Comparison of ENCODE assay signal across 8 cellular contexts in the genomic region with DNA sequence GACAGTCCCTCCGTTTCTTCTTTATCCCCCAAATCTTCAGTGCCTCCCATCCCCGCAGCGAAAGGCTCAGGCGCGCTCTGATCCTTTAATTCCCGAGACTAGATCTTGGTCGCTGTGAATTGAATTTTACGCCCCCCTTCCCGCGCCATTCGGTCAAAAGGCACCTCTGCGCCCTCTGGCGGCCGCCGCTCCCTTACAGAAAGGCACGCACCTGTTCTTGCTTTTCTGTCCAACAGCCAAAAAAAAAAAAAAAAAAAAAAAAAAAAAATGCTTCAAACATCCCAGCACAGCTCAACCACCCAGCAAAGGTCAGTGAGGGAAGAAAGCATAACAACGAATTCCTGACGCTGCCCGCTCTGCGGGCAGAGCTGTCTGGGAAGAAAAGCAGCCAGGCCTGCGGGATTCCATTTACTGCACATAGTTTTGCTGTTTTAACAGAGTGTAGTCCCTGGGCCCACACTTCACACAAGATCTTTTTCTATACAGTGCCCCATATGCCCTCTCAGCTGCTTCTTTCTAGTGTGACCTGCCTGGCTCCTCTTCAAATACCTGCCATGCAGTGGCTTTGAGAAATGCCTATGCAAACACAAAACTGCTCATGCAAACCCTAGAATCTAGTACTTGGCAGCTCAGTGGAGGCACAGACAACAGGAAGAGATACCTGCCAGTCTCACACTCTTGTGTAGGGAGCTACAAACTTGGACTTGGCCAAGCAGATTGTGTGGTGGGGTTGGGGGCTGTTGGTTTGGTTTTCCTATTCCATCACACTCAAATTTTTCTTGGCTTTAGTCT. TPM values are rescaled to one million over a fixed set of nuclear protein-coding genes. Genes with fewer than 3 reads are reported as not detected.
A peak's percentile ranks its signal among the peaks of the same experiment; 100 is the strongest.
DNase-seq lines count a peak whose midpoint lies in the region; ATAC-seq, FAIRE-seq and TF ChIP-seq lines count a peak whose summit lies in the region.

No MANE protein-coding gene starts in this region.

- TF ChIP-seq EP300 in HepG2 (IDR thresholded peaks at IDR 0.05; ENCODE audit: low read depth in 2 of 2, low read length in 2 of 2) (no peak), HepG2 (CRISPR knock-in tag; IDR thresholded peaks at IDR 0.05; ENCODE audit: borderline replicate concordance) (no peak)

- CTCF ChIA-PET in HepG2 (lab: Yijun Ruan, JAX; ENCODE audit: low intra/inter-chr PET ratio, low total read pairs), result interaction anchor here (0.7 to 2.9 kb wide), 6 partner anchors 15 to 94 kb away, joined by 4 to 19 read pairs (median 13); a partner anchor contains a TSS

- H3K27me3 ChIP-seq in colonic mucosa, result peaks cover 19% of the 10 kb centered on the region
- peaks cover 0 to 24% of the 10 kb centered on the region in 2 experiments; a peak in 4 of 5 replicates for H3K27me3 ChIP-seq in HepG2 (ENCODE audit: control insufficient read depth in 1 of 2, insufficient read depth in 2 of 2, low read length in 2 of 2)

- WGBS in HepG2 (ENCODE audit: low lambda C conversion rate), result 2% methylated on average over 21 of the region's 21 CpGs

- no peak for TF ChIP-seq RAD21 in HepG2 (CRISPR knock-in tag; IDR thresholded peaks at IDR 0.05)

- DNase-seq in DMS 273 treated with DMSO at 0.1 percent for 48 hours (lab: John Stamatoyannopoulos, UW), result peak; percentile 46
- DNase-seq in NCI-H510A (lab: John Stamatoyannopoulos, UW), result peak; percentile 41
- peak; percentile 91 for DNase-seq in activated CD4-positive, alpha-beta T cell treated with anti-CD3 and anti-CD28 coated beads for 48 hours
- DNase-seq in colonic mucosa, result peak; percentile 94
- DNase-seq in HepG2 (ENCODE audit: low spot score), result peak; percentile 72
- peak; percentile 79 to 84 for DNase-seq in stimulated activated CD4-positive, alpha-beta T cell treated with anti-CD3 and anti-CD28 coated beads, Interleukin-4, amount 100 ng/mL, for 48 hours (ENCODE audit: low read depth in 2 of 2)

- H3K9me3 ChIP-seq in colonic mucosa (no peaks in the 10 kb centered on the region), HepG2 (ENCODE audit: low read length) (no peaks in the 10 kb centered on the region)

- in situ Hi-C loops in HepG2 (cut with HindIII; ENCODE audit: extremely low pct_ligation_motif_present, low pct_unique_long_range_greater_than_20kb), result loop anchor here (5.0 kb wide), 1 partner anchor 91 kb away; a partner anchor contains a TSS

- peaks cover 7% of the 10 kb centered on the region for H3K4me1 ChIP-seq in colonic mucosa
- H3K4me1 ChIP-seq in HepG2 (ENCODE audit: insufficient read depth, low read length), result peaks cover 69% of the 10 kb centered on the region

- ATAC-seq in HG02870 (IDR thresholded peaks at IDR 0.05; ENCODE audit: unreplicated experiment) (peak; percentile 30), HepG2 (peak; percentile 22), HG03045 (IDR thresholded peaks at IDR 0.05; ENCODE audit: unreplicated experiment) (no peak)

- H3K27ac ChIP-seq in colonic mucosa (peak overlapping the region; percentile 77), HepG2 (ENCODE audit: extremely low read length, insufficient read depth, low read length) (no peak overlapping the region)

- POLR2A ChIA-PET in HepG2 (lab: Yijun Ruan, JAX), result interaction anchor here (0.6 to 3.5 kb wide), 8 partner anchors 12 to 140 kb away, joined by 3 to 16 read pairs (median 8); a partner anchor contains a TSS

- H4K20me1 ChIP-seq in HepG2 (ENCODE audit: insufficient read depth, low read length), result no peaks in the 10 kb centered on the region

- H3K79me2 ChIP-seq in HepG2 (ENCODE audit: insufficient read depth, low read length), result no peaks in the 10 kb centered on the region

- H3K4me3 ChIP-seq in colonic mucosa (peak overlapping the region; percentile 59), HepG2 (replicated peaks in 1 of 3; ENCODE audit: insufficient read depth in 1 of 3, low read depth in 2 of 3, low read length in 3 of 3) (peak overlapping the region; percentile 60 to 89 (median 70))

- H3K4me2 ChIP-seq in HepG2 (ENCODE audit: low read depth, low read length), result peak overlapping the region; percentile 100

- peak; percentile 80 for TF ChIP-seq CTCF in colonic mucosa (IDR thresholded peaks at IDR 0.05)
- peak; percentile 73 for TF ChIP-seq CTCF in HepG2 (CRISPR knock-in tag; IDR thresholded peaks at IDR 0.05)

- H2AFZ ChIP-seq in HepG2 (ENCODE audit: low read length), result no peak overlapping the region

- FAIRE-seq in HepG2 (lab: Jason Lieb, UNC), result peak; percentile 59

- TSS peak; percentile 39 for BruUV-seq in HepG2 (replicated peaks; lab: Mats Ljungman, UMichigan)

- H3K9ac ChIP-seq in colonic mucosa (ENCODE audit: low read depth in 2 of 2, low read length in 2 of 2) (peak overlapping the region; percentile 64 to 90), HepG2 (ENCODE audit: insufficient read depth, low read depth, low read length) (peak overlapping the region; percentile 53)

- intact Hi-C loops in colonic mucosa (cut with DNase I), result loop anchor here (2.0 to 10.0 kb wide), 2 partner anchors 71 to 95 kb away; no protein-coding TSS in a partner anchor
- intact Hi-C loops in HepG2 (cut with micrococcal nuclease; ENCODE audit: unreplicated experiment), result loop anchor here (1.0 to 2.0 kb wide), 4 partner anchors 15 to 94 kb away; a partner anchor contains a TSS

- TF ChIP-seq POLR2A in HepG2 (IDR thresholded peaks at IDR 0.05; ENCODE audit: insufficient read depth in 1 of 2, low read depth in 2 of 2, low read length in 2 of 2), result no peak

- no peaks in the 10 kb centered on the region for H3K36me3 ChIP-seq in colonic mucosa
- H3K36me3 ChIP-seq in HepG2 (replicated peaks in 1 of 2; ENCODE audit: control insufficient read depth in 1 of 2, insufficient read depth in 2 of 2, low read length in 2 of 2), result no peaks in the 10 kb centered on the region; a peak in 1 of 5 replicates

RNA-seq across cellular contexts. Expression of a gene that starts 1.3 kb away (rescaled TPM):
- 10 to 100 TPM; 10.4 to 15.7 TPM for total RNA-seq in colonic mucosa
- total RNA-seq in HepG2 (2016; rRNA removed; fragmentation: Illumina TruSeq; extraction: Trizol), result 0.48 and 1.2 TPM in 2 replicates
- total RNA-seq in HepG2 (2016; cell fraction: cytosol; rRNA removed; fragmentation: Illumina TruSeq; extraction: Trizol; ENCODE audit: low read depth), result 0.44 and 0.51 TPM in 2 replicates
- total RNA-seq in HepG2 (2016; cell fraction: insoluble cytoplasmic fraction; rRNA removed; fragmentation: Illumina TruSeq; extraction: Trizol), result 0.33 and 1.5 TPM in 2 replicates
- total RNA-seq in HepG2 (2016; cell fraction: membrane; rRNA removed; fragmentation: Illumina TruSeq; extraction: Trizol), result 0.65 and 0.80 TPM in 2 replicates
- total RNA-seq in HepG2 (2016; cell fraction: nucleus; rRNA removed; fragmentation: Illumina TruSeq; extraction: Trizol), result 1.5 and 1.9 TPM in 2 replicates
- polyA plus RNA-seq in HepG2 (2011; rRNA removed), result 6.3 and 6.8 TPM in 2 replicates
- 2.8 and 4.8 TPM in 2 replicates for polyA plus RNA-seq in HepG2 (2011; cell fraction: cytosol; rRNA removed)
- 5.1 and 7.8 TPM in 2 replicates for polyA plus RNA-seq in HepG2 (2011; cell fraction: nucleus; rRNA removed)
- 0.59 and 0.89 TPM in 2 replicates for polyA plus RNA-seq in HepG2 (2012)
- polyA plus RNA-seq in HepG2 (2016; cell fraction: cytosol; fragmentation: Illumina TruSeq; extraction: Trizol; ENCODE audit: low read depth), result 0.98 and 1.0 TPM in 2 replicates
- 0.95 and 1.4 TPM in 2 replicates for polyA plus RNA-seq in HepG2 (2016; cell fraction: insoluble cytoplasmic fraction; fragmentation: Illumina TruSeq; extraction: Trizol; ENCODE audit: low read depth)
- 0.85 and 1.4 TPM in 2 replicates for polyA plus RNA-seq in HepG2 (2016; cell fraction: membrane; fragmentation: Illumina TruSeq; extraction: Trizol; ENCODE audit: low read depth)
- 2.5 and 3.0 TPM in 2 replicates for polyA plus RNA-seq in HepG2 (2016; cell fraction: nucleus; fragmentation: Illumina TruSeq; extraction: Trizol; ENCODE audit: insufficient read depth, low read depth)
- polyA minus RNA-seq in HepG2 (2011; rRNA and poly(A)+ RNA removed; ENCODE audit: low replicate concordance), result 3.0 and 4.4 TPM in 2 replicates
- 1.8 and 2.2 TPM in 2 replicates for polyA minus RNA-seq in HepG2 (2011; cell fraction: cytosol; rRNA and poly(A)+ RNA removed)
- polyA minus RNA-seq in HepG2 (2011; cell fraction: nucleus; rRNA and poly(A)+ RNA removed), result 1.9 and 3.0 TPM in 2 replicates

RNA-seq across cellular contexts. Expression of a gene that starts 11.3 kb away (rescaled TPM):
- total RNA-seq in colonic mucosa (100 to 1,000 TPM; 122 to 155 TPM), HepG2 (2016; rRNA removed; fragmentation: Illumina TruSeq; extraction: Trizol) (0.46 and 0.80 TPM in 2 replicates)
- total RNA-seq in HepG2 (2016; cell fraction: cytosol; rRNA removed; fragmentation: Illumina TruSeq; extraction: Trizol; ENCODE audit: low read depth), result 0.44 and 0.71 TPM in 2 replicates
- 0.16 and 0.37 TPM in 2 replicates for total RNA-seq in HepG2 (2016; cell fraction: insoluble cytoplasmic fraction; rRNA removed; fragmentation: Illumina TruSeq; extraction: Trizol)
- total RNA-seq in HepG2 (2016; cell fraction: membrane; rRNA removed; fragmentation: Illumina TruSeq; extraction: Trizol), result 0.49 and 0.62 TPM in 2 replicates
- 0.66 and 0.68 TPM in 2 replicates for total RNA-seq in HepG2 (2016; cell fraction: nucleus; rRNA removed; fragmentation: Illumina TruSeq; extraction: Trizol)
- 2.7 and 3.5 TPM in 2 replicates for polyA plus RNA-seq in HepG2 (2011; rRNA removed)
- polyA plus RNA-seq in HepG2 (2011; cell fraction: cytosol; rRNA removed), result 2.0 and 3.1 TPM in 2 replicates
- 3.6 and 3.8 TPM in 2 replicates for polyA plus RNA-seq in HepG2 (2011; cell fraction: nucleus; rRNA removed)
- polyA plus RNA-seq in HepG2 (2012), result 0.79 and 1.0 TPM in 2 replicates
- 0.61 and 0.80 TPM in 2 replicates for polyA plus RNA-seq in HepG2 (2016; cell fraction: cytosol; fragmentation: Illumina TruSeq; extraction: Trizol; ENCODE audit: low read depth)
- 0.58 TPM in 1 of 2 replicates, not detected in the other for polyA plus RNA-seq in HepG2 (2016; cell fraction: insoluble cytoplasmic fraction; fragmentation: Illumina TruSeq; extraction: Trizol; ENCODE audit: low read depth)
- polyA plus RNA-seq in HepG2 (2016; cell fraction: membrane; fragmentation: Illumina TruSeq; extraction: Trizol; ENCODE audit: low read depth), result 0.61 and 0.72 TPM in 2 replicates
- 0.99 and 1.3 TPM in 2 replicates for polyA plus RNA-seq in HepG2 (2016; cell fraction: nucleus; fragmentation: Illumina TruSeq; extraction: Trizol; ENCODE audit: insufficient read depth, low read depth)
- polyA minus RNA-seq in HepG2 (2011; rRNA and poly(A)+ RNA removed; ENCODE audit: low replicate concordance), result 2.1 TPM in 1 of 2 replicates, not detected in the other
- 0.49 TPM in 1 of 2 replicates, not detected in the other for polyA minus RNA-seq in HepG2 (2011; cell fraction: cytosol; rRNA and poly(A)+ RNA removed)
- polyA minus RNA-seq in HepG2 (2011; cell fraction: nucleus; rRNA and poly(A)+ RNA removed), result 0.39 TPM in 1 of 2 replicates, not detected in the other

RNA-seq across cellular contexts. Expression of a gene that starts 23.6 kb away (rescaled TPM):
- total RNA-seq in colonic mucosa, result 10 to 100 TPM in 1 of 2 donors, 1 to 10 TPM in 1; 3.1 to 11.1 TPM
- total RNA-seq in HepG2 (2016; rRNA removed; fragmentation: Illumina TruSeq; extraction: Trizol), result 0.18 TPM in 1 of 2 replicates, not detected in the other
- total RNA-seq in HepG2 (2016; cell fraction: cytosol; rRNA removed; fragmentation: Illumina TruSeq; extraction: Trizol; ENCODE audit: low read depth), result not detected in 2 replicates
- total RNA-seq in HepG2 (2016; cell fraction: insoluble cytoplasmic fraction; rRNA removed; fragmentation: Illumina TruSeq; extraction: Trizol), result 0.19 TPM in 1 of 2 replicates, not detected in the other
- not detected in 2 replicates for total RNA-seq in HepG2 (2016; cell fraction: membrane; rRNA removed; fragmentation: Illumina TruSeq; extraction: Trizol)
- 0.34 and 0.47 TPM in 2 replicates for total RNA-seq in HepG2 (2016; cell fraction: nucleus; rRNA removed; fragmentation: Illumina TruSeq; extraction: Trizol)
- polyA plus RNA-seq in HepG2 (2011; rRNA removed), result 0.12 and 0.22 TPM in 2 replicates
- 0.14 and 0.28 TPM in 2 replicates for polyA plus RNA-seq in HepG2 (2011; cell fraction: cytosol; rRNA removed)
- polyA plus RNA-seq in HepG2 (2011; cell fraction: nucleus; rRNA removed), result 0.97 and 1.5 TPM in 2 replicates
- 0.17 and 0.63 TPM in 2 replicates for polyA plus RNA-seq in HepG2 (2012)
- polyA plus RNA-seq in HepG2 (2016; cell fraction: cytosol; fragmentation: Illumina TruSeq; extraction: Trizol; ENCODE audit: low read depth), result 0.25 and 0.49 TPM in 2 replicates
- 0.46 and 0.95 TPM in 2 replicates for polyA plus RNA-seq in HepG2 (2016; cell fraction: insoluble cytoplasmic fraction; fragmentation: Illumina TruSeq; extraction: Trizol; ENCODE audit: low read depth)
- 0.40 and 0.63 TPM in 2 replicates for polyA plus RNA-seq in HepG2 (2016; cell fraction: membrane; fragmentation: Illumina TruSeq; extraction: Trizol; ENCODE audit: low read depth)
- 0.44 and 0.90 TPM in 2 replicates for polyA plus RNA-seq in HepG2 (2016; cell fraction: nucleus; fragmentation: Illumina TruSeq; extraction: Trizol; ENCODE audit: insufficient read depth, low read depth)
- 0.98 and 1.9 TPM in 2 replicates for polyA minus RNA-seq in HepG2 (2011; rRNA and poly(A)+ RNA removed; ENCODE audit: low replicate concordance)
- not detected in 2 replicates for polyA minus RNA-seq in HepG2 (2011; cell fraction: cytosol; rRNA and poly(A)+ RNA removed)
- not detected in 2 replicates for polyA minus RNA-seq in HepG2 (2011; cell fraction: nucleus; rRNA and poly(A)+ RNA removed)

RNA-seq across cellular contexts. Expression of a gene that starts 36.9 kb away (rescaled TPM):
- total RNA-seq in colonic mucosa (10 to 100 TPM in 1 of 2 donors, 1 to 10 TPM in 1; 7.0 to 12.7 TPM), HepG2 (2016; rRNA removed; fragmentation: Illumina TruSeq; extraction: Trizol) (6.8 and 10.1 TPM in 2 replicates)
- total RNA-seq in HepG2 (2016; cell fraction: cytosol; rRNA removed; fragmentation: Illumina TruSeq; extraction: Trizol; ENCODE audit: low read depth), result 2.0 and 2.6 TPM in 2 replicates
- total RNA-seq in HepG2 (2016; cell fraction: insoluble cytoplasmic fraction; rRNA removed; fragmentation: Illumina TruSeq; extraction: Trizol), result 5.6 and 10.3 TPM in 2 replicates
- 4.5 and 5.1 TPM in 2 replicates for total RNA-seq in HepG2 (2016; cell fraction: membrane; rRNA removed; fragmentation: Illumina TruSeq; extraction: Trizol)
- total RNA-seq in HepG2 (2016; cell fraction: nucleus; rRNA removed; fragmentation: Illumina TruSeq; extraction: Trizol), result 15.8 and 18.9 TPM in 2 replicates
- polyA plus RNA-seq in HepG2 (2011; rRNA removed), result 7.5 and 8.7 TPM in 2 replicates
- 2.1 and 2.7 TPM in 2 replicates for polyA plus RNA-seq in HepG2 (2011; cell fraction: cytosol; rRNA removed)
- polyA plus RNA-seq in HepG2 (2011; cell fraction: nucleus; rRNA removed), result 19.4 and 25.6 TPM in 2 replicates
- polyA plus RNA-seq in HepG2 (2012), result 6.6 and 7.1 TPM in 2 replicates
- 1.8 and 2.2 TPM in 2 replicates for polyA plus RNA-seq in HepG2 (2016; cell fraction: cytosol; fragmentation: Illumina TruSeq; extraction: Trizol; ENCODE audit: low read depth)
- polyA plus RNA-seq in HepG2 (2016; cell fraction: insoluble cytoplasmic fraction; fragmentation: Illumina TruSeq; extraction: Trizol; ENCODE audit: low read depth), result 7.1 and 7.6 TPM in 2 replicates
- polyA plus RNA-seq in HepG2 (2016; cell fraction: membrane; fragmentation: Illumina TruSeq; extraction: Trizol; ENCODE audit: low read depth), result 3.7 and 3.8 TPM in 2 replicates
- polyA plus RNA-seq in HepG2 (2016; cell fraction: nucleus; fragmentation: Illumina TruSeq; extraction: Trizol; ENCODE audit: insufficient read depth, low read depth), result 45.5 and 49.8 TPM in 2 replicates
- 1.6 and 4.0 TPM in 2 replicates for polyA minus RNA-seq in HepG2 (2011; rRNA and poly(A)+ RNA removed; ENCODE audit: low replicate concordance)
- polyA minus RNA-seq in HepG2 (2011; cell fraction: cytosol; rRNA and poly(A)+ RNA removed), result 2.7 and 4.0 TPM in 2 replicates
- polyA minus RNA-seq in HepG2 (2011; cell fraction: nucleus; rRNA and poly(A)+ RNA removed), result 14.8 and 19.6 TPM in 2 replicates

Comparison
In these comparisons a context has a peak if more than half of its experiments do, and no peak if none do; other contexts are left out.
1. DNase-seq: peak in every context shown above with its lines; median percentile 94 in colonic mucosa; 91 in activated CD4-positive, alpha-beta T cell treated with anti-CD3 and anti-CD28 coated beads for 48 hours; 82 in stimulated activated CD4-positive, alpha-beta T cell treated with anti-CD3 and anti-CD28 coated beads, Interleukin-4, amount 100 ng/mL, for 48 hours; 72 in HepG2; 46 in DMS 273 treated with DMSO at 0.1 percent for 48 hours; 41 in NCI-H510A.
2. RNA of a gene that starts 11.3 kb away (total RNA-seq): 122 to 155 TPM in colonic mucosa; 0.16 to 0.80 TPM in HepG2; every median in the first group is over 10 times any median in the second.